ENCODE assay signal across 1 cellular context in genomic region chr11:117830674-117831351, GRCh38.
TF ChIP-seq lines count a peak whose summit lies in the region.

No MANE protein-coding gene starts in this region.

TF ChIP-seq in WTC11, 78 proteins besides CTCF, POLR2A, EP300 and RAD21 (continued from another document):
- TF ChIP-seq, protein P1, sequence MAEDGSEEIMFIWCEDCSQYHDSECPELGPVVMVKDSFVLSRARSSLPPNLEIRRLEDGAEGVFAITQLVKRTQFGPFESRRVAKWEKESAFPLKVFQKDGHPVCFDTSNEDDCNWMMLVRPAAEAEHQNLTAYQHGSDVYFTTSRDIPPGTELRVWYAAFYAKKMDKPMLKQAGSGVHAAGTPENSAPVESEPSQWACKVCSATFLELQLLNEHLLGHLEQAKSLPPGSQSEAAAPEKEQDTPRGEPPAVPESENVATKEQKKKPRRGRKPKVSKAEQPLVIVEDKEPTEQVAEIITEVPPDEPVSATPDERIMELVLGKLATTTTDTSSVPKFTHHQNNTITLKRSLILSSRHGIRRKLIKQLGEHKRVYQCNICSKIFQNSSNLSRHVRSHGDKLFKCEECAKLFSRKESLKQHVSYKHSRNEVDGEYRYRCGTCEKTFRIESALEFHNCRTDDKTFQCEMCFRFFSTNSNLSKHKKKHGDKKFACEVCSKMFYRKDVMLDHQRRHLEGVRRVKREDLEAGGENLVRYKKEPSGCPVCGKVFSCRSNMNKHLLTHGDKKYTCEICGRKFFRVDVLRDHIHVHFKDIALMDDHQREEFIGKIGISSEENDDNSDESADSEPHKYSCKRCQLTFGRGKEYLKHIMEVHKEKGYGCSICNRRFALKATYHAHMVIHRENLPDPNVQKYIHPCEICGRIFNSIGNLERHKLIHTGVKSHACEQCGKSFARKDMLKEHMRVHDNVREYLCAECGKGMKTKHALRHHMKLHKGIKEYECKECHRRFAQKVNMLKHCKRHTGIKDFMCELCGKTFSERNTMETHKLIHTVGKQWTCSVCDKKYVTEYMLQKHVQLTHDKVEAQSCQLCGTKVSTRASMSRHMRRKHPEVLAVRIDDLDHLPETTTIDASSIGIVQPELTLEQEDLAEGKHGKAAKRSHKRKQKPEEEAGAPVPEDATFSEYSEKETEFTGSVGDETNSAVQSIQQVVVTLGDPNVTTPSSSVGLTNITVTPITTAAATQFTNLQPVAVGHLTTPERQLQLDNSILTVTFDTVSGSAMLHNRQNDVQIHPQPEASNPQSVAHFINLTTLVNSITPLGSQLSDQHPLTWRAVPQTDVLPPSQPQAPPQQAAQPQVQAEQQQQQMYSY (CRISPR knock-in tag; IDR thresholded peaks at IDR 0.05) = no peak
- TF ChIP-seq KAT7 (CRISPR knock-in tag; IDR thresholded peaks at IDR 0.05; ENCODE audit: borderline replicate concordance) (no peak), CBFB (CRISPR knock-in tag; IDR thresholded peaks at IDR 0.05; ENCODE audit: low read depth) (no peak), ELF4 (CRISPR knock-in tag; IDR thresholded peaks at IDR 0.05; ENCODE audit: low read depth) (no peak), ZNF671 (CRISPR knock-in tag; IDR thresholded peaks at IDR 0.05) (no peak), TEAD4 (CRISPR knock-in tag; IDR thresholded peaks at IDR 0.05) (no peak), FOXP1 (CRISPR knock-in tag; IDR thresholded peaks at IDR 0.05; ENCODE audit: borderline replicate concordance) (no peak), ZNF425 (CRISPR knock-in tag; conservative IDR thresholded peaks at IDR 0.05) (no peak), ATF1 (CRISPR knock-in tag; IDR thresholded peaks at IDR 0.05) (no peak), FOXK1 (CRISPR knock-in tag; IDR thresholded peaks at IDR 0.05) (no peak), OVOL2 (CRISPR knock-in tag; IDR thresholded peaks at IDR 0.05; ENCODE audit: borderline replicate concordance) (no peak), RELA (CRISPR knock-in tag; IDR thresholded peaks at IDR 0.05; ENCODE audit: borderline replicate concordance) (no peak)
- TF ChIP-seq, protein P2, sequence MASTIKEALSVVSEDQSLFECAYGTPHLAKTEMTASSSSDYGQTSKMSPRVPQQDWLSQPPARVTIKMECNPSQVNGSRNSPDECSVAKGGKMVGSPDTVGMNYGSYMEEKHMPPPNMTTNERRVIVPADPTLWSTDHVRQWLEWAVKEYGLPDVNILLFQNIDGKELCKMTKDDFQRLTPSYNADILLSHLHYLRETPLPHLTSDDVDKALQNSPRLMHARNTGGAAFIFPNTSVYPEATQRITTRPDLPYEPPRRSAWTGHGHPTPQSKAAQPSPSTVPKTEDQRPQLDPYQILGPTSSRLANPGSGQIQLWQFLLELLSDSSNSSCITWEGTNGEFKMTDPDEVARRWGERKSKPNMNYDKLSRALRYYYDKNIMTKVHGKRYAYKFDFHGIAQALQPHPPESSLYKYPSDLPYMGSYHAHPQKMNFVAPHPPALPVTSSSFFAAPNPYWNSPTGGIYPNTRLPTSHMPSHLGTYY (CRISPR knock-in tag; IDR thresholded peaks at IDR 0.05) = no peak
- TF ChIP-seq, protein P3, sequence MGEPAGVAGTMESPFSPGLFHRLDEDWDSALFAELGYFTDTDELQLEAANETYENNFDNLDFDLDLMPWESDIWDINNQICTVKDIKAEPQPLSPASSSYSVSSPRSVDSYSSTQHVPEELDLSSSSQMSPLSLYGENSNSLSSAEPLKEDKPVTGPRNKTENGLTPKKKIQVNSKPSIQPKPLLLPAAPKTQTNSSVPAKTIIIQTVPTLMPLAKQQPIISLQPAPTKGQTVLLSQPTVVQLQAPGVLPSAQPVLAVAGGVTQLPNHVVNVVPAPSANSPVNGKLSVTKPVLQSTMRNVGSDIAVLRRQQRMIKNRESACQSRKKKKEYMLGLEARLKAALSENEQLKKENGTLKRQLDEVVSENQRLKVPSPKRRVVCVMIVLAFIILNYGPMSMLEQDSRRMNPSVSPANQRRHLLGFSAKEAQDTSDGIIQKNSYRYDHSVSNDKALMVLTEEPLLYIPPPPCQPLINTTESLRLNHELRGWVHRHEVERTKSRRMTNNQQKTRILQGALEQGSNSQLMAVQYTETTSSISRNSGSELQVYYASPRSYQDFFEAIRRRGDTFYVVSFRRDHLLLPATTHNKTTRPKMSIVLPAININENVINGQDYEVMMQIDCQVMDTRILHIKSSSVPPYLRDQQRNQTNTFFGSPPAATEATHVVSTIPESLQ (CRISPR knock-in tag; IDR thresholded peaks at IDR 0.05) = no peak
- TF ChIP-seq, protein P4, sequence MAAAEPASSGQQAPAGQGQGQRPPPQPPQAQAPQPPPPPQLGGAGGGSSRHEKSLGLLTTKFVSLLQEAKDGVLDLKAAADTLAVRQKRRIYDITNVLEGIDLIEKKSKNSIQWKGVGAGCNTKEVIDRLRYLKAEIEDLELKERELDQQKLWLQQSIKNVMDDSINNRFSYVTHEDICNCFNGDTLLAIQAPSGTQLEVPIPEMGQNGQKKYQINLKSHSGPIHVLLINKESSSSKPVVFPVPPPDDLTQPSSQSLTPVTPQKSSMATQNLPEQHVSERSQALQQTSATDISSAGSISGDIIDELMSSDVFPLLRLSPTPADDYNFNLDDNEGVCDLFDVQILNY (CRISPR knock-in tag; IDR thresholded peaks at IDR 0.05) = no peak
- TF ChIP-seq, protein P5, sequence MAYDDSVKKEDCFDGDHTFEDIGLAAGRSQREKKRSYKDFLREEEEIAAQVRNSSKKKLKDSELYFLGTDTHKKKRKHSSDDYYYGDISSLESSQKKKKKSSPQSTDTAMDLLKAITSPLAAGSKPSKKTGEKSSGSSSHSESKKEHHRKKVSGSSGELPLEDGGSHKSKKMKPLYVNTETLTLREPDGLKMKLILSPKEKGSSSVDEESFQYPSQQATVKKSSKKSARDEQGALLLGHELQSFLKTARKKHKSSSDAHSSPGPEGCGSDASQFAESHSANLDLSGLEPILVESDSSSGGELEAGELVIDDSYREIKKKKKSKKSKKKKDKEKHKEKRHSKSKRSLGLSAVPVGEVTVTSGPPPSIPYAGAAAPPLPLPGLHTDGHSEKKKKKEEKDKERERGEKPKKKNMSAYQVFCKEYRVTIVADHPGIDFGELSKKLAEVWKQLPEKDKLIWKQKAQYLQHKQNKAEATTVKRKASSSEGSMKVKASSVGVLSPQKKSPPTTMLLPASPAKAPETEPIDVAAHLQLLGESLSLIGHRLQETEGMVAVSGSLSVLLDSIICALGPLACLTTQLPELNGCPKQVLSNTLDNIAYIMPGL (CRISPR knock-in tag; IDR thresholded peaks at IDR 0.05) = no peak
